ENCODE assay signal across 17 cellular contexts in genomic region chr7:91064052-91064451, GRCh38.
A peak's percentile ranks its signal among the peaks of the same experiment; 100 is the strongest.
DNase-seq lines count a peak whose midpoint lies in the region; ATAC-seq and TF ChIP-seq lines count a peak whose summit lies in the region.
"Had no signal": no experiment of that assay in that cellular context is flagged by ENCODE, and none has a peak within 500 bp of the region (broad histone marks: within the 10 kb centered on the region; RNA-seq: fewer than 3 reads in every experiment).

No MANE protein-coding gene starts in this region.

- no peak for TF ChIP-seq POLR2A in IMR-90 (IDR thresholded peaks at IDR 0.05; ENCODE audit: low read depth, low read length)

- H3K36me3 ChIP-seq in IMR-90 (ENCODE audit: control insufficient read depth, insufficient read depth, low read length), result no peaks in the 10 kb centered on the region
- H3K36me3 ChIP-seq in lower lobe of right lung, result no peaks in the 10 kb centered on the region
- no peaks in the 10 kb centered on the region for H3K36me3 ChIP-seq in smooth muscle cell (ENCODE audit: low read depth)
- H3K36me3 ChIP-seq: BLaER1 had no signal

- dilution Hi-C loops in IMR-90 (cut with HindIII; ENCODE audit: low sequenced_read_pairs, unreplicated experiment), result no loop called here

- H4K5ac ChIP-seq in IMR-90 (ENCODE audit: low read depth, low read length), result no peak overlapping the region

- in situ Hi-C loops in IMR-90 (cut with MboI; ENCODE audit: low sequenced_read_pairs), result no loop called here

- H2BK15ac ChIP-seq in IMR-90 (ENCODE audit: low read depth, low read length), result no peak overlapping the region

- TF ChIP-seq CTCF in IMR-90 (conservative IDR thresholded peaks at IDR 0.05; ENCODE audit: low read depth, low read length) (no peak), lower lobe of right lung (IDR thresholded peaks at IDR 0.05) (no peak), smooth muscle cell (IDR thresholded peaks at IDR 0.05; ENCODE audit: borderline replicate concordance, insufficient read depth, poor library complexity, severe bottlenecking) (no peak)

- POLR2A ChIA-PET in IMR-90 (lab: Charles Lee; ENCODE audit: unreplicated experiment), result no interaction called here

- no peaks in the 10 kb centered on the region for H3F3A ChIP-seq in smooth muscle cell (ENCODE audit: low read depth)

- no peak overlapping the region for H3K4me2 ChIP-seq in IMR-90 (ENCODE audit: low read depth, low read length)
- H3K4me2 ChIP-seq in smooth muscle cell, result peak overlapping the region; percentile 37
- H3K4me2 ChIP-seq: BLaER1, GM23338 had no signal

- H2AK5ac ChIP-seq in IMR-90 (ENCODE audit: low read depth, low read length), result no peak overlapping the region

- DNase-seq in IMR-90 (no peak), lower lobe of right lung (no peak), smooth muscle cell (lab: John Stamatoyannopoulos, UW; ENCODE audit: unreplicated experiment) (no peak), HCEC 1CT (no peak), NCI-H748 (lab: John Stamatoyannopoulos, UW; ENCODE audit: unreplicated experiment) (no peak)
- DNase-seq: 8988T; CD4-positive, alpha-beta memory T cell; DMS153; DMS79; GDM1; HFFc6 had no signal

- BruUV-seq in IMR-90 (replicated peaks; lab: Mats Ljungman, UMichigan), result no TSS peak

- intact Hi-C loops in IMR-90 (cut with micrococcal nuclease), result no loop called here
- intact Hi-C loops in lower lobe of right lung (cut with DNase I), result no loop called here

- no peak overlapping the region; the same call in 1 of the 2 replicates for H2BK20ac ChIP-seq in IMR-90 (ENCODE audit: low read depth, low read length)

- no peaks in the 10 kb centered on the region for H4K20me1 ChIP-seq in IMR-90 (ENCODE audit: insufficient read depth, low read length)
- no peaks in the 10 kb centered on the region for H4K20me1 ChIP-seq in smooth muscle cell (ENCODE audit: low read depth)
- H4K20me1 ChIP-seq: BLaER1 had no signal

- peak overlapping the region; percentile 13; the same call in 1 of the 2 replicates for H2BK120ac ChIP-seq in IMR-90 (ENCODE audit: low read depth, low read length)

- H3K27ac ChIP-seq in IMR-90 (ENCODE audit: insufficient read depth, low read length), result no peak overlapping the region
- no peak overlapping the region for H3K27ac ChIP-seq in lower lobe of right lung
- H3K27ac ChIP-seq in smooth muscle cell (ENCODE audit: low read depth), result peak overlapping the region; percentile 42
- H3K27ac ChIP-seq: BLaER1 had no signal

- no peak overlapping the region for H2AFZ ChIP-seq in IMR-90 (replicated peaks; ENCODE audit: low read length, poor library complexity)
- no peak overlapping the region for H2AFZ ChIP-seq in smooth muscle cell (ENCODE audit: low read depth)
- H2AFZ ChIP-seq: GM23338 had no signal

- no peaks in the 10 kb centered on the region for H3K79me2 ChIP-seq in smooth muscle cell (ENCODE audit: low read depth)

- no peak overlapping the region for H4K91ac ChIP-seq in IMR-90 (ENCODE audit: insufficient read depth, low read depth, low read length)

- TF ChIP-seq RAD21 in IMR-90 (IDR thresholded peaks at IDR 0.05; ENCODE audit: low read length), result no peak

- peaks cover 3% of the 10 kb centered on the region for H3K9me1 ChIP-seq in IMR-90 (ENCODE audit: insufficient read depth, low read length)

- H3K9ac ChIP-seq in IMR-90 (ENCODE audit: low read depth, low read length) (no peak overlapping the region), smooth muscle cell (ENCODE audit: low read depth) (no peak overlapping the region)
- H3K9ac ChIP-seq: BLaER1 had no signal

- H3K14ac ChIP-seq in IMR-90 (replicated peaks; ENCODE audit: low read depth, low read length), result no peak overlapping the region

- no peak overlapping the region for H2AK9ac ChIP-seq in IMR-90 (replicated peaks; ENCODE audit: low read depth, low read length, poor library complexity)

- no peak overlapping the region for H3K23ac ChIP-seq in IMR-90 (ENCODE audit: low read depth, low read length)

- H3K4ac ChIP-seq in IMR-90 (ENCODE audit: low read depth, low read length), result no peak overlapping the region

- no peak overlapping the region for H3K56ac ChIP-seq in IMR-90 (ENCODE audit: extremely low read depth, insufficient read depth, low read length)

- H4K8ac ChIP-seq in IMR-90 (ENCODE audit: low read depth in 2 of 2, low read length in 2 of 2), result no peak overlapping the region

- H3K27me3 ChIP-seq in IMR-90 (ENCODE audit: control insufficient read depth, insufficient read depth, low read length) (no peaks in the 10 kb centered on the region), lower lobe of right lung (ENCODE audit: low read depth) (no peaks in the 10 kb centered on the region), smooth muscle cell (ENCODE audit: low read depth) (no peaks in the 10 kb centered on the region)
- H3K27me3 ChIP-seq: BLaER1 had no signal

- H3K4me3 ChIP-seq in IMR-90 (ENCODE audit: insufficient read depth, low read depth, low read length) (no peak overlapping the region), lower lobe of right lung (no peak overlapping the region), smooth muscle cell (no peak overlapping the region)
- H3K4me3 ChIP-seq: BLaER1, GM23338 had no signal

- H2BK5ac ChIP-seq in IMR-90 (ENCODE audit: low read depth, low read length, poor library complexity, severe bottlenecking), result no peak overlapping the region

- ATAC-seq in IMR-90 (ENCODE audit: low read depth), result no peak
- peak; percentile 34 to 75 for ATAC-seq in lower lobe of right lung
- ATAC-seq in HG03565 (IDR thresholded peaks at IDR 0.05; ENCODE audit: unreplicated experiment), result no peak
- ATAC-seq in HG02970 (IDR thresholded peaks at IDR 0.05; ENCODE audit: low FRiP score, unreplicated experiment), result no peak
- ATAC-seq: GM23338, HCT116, HepG2 had no signal

- H3K18ac ChIP-seq in IMR-90 (ENCODE audit: low read depth, low read length), result no peak overlapping the region

- no peaks in the 10 kb centered on the region for H3K9me3 ChIP-seq in IMR-90 (ENCODE audit: control insufficient read depth, insufficient read depth, low read length)
- no peaks in the 10 kb centered on the region for H3K9me3 ChIP-seq in lower lobe of right lung
- no peaks in the 10 kb centered on the region for H3K9me3 ChIP-seq in smooth muscle cell (replicated peaks; ENCODE audit: low read depth)
- H3K9me3 ChIP-seq: BLaER1 had no signal

- CTCF ChIA-PET in IMR-90 (lab: Yijun Ruan, JAX), result no interaction called here

- peaks cover 6% of the 10 kb centered on the region; the same call in 1 of the 2 replicates for H3K4me1 ChIP-seq in IMR-90 (ENCODE audit: control insufficient read depth, insufficient read depth, low read length)
- no peaks in the 10 kb centered on the region for H3K4me1 ChIP-seq in lower lobe of right lung
- no peaks in the 10 kb centered on the region for H3K4me1 ChIP-seq in smooth muscle cell (ENCODE audit: low read depth)

- no CpG with 5 or more reads among the region's 2 CpGs for WGBS in IMR-90 (ENCODE audit: extremely low coverage in 2 of 2, insufficient read length in 1 of 2), 2 experiments
- 65% methylated on average over 2 of the region's 2 CpGs for WGBS in smooth muscle cell (ENCODE audit: low lambda C conversion rate)

- H3K79me1 ChIP-seq in IMR-90 (ENCODE audit: low read depth in 1 of 2, low read length in 2 of 2), result no peaks in the 10 kb centered on the region

TF ChIP-seq in IMR-90, 13 proteins besides CTCF, POLR2A, EP300 and RAD21:
- TF ChIP-seq MAZ (IDR thresholded peaks at IDR 0.05; ENCODE audit: borderline replicate concordance, low read depth, low read length) (no peak), NFE2L2 (IDR thresholded peaks at IDR 0.05; ENCODE audit: low read depth, low read length) (no peak), FOS (IDR thresholded peaks at IDR 0.05; ENCODE audit: low read depth, low read length) (no peak), ELK1 (IDR thresholded peaks at IDR 0.05; ENCODE audit: borderline replicate concordance, low read depth, low read length) (no peak), RCOR1 (IDR thresholded peaks at IDR 0.05; ENCODE audit: insufficient replicate concordance, low read length) (no peak), CHD1 (IDR thresholded peaks at IDR 0.05; ENCODE audit: low read depth, low read length) (no peak), MXI1 (IDR thresholded peaks at IDR 0.05; ENCODE audit: borderline replicate concordance, low read depth, low read length) (no peak), SMC3 (IDR thresholded peaks at IDR 0.05; ENCODE audit: low read depth, low read length) (no peak), MAFK (IDR thresholded peaks at IDR 0.05; ENCODE audit: low read depth, low read length) (no peak), RFX5 (IDR thresholded peaks at IDR 0.05; ENCODE audit: low read depth, low read length) (no peak), BHLHE40 (IDR thresholded peaks at IDR 0.05; ENCODE audit: low read depth, low read length) (no peak), USF2 (IDR thresholded peaks at IDR 0.05; ENCODE audit: low read depth, low read length) (no peak), CEBPB (IDR thresholded peaks at IDR 0.05; ENCODE audit: low read depth, low read length) (no peak)

Comparison
In these comparisons a context has a peak if more than half of its experiments do, and no peak if none do; other contexts are left out.
1. ATAC-seq: peak in lower lobe of right lung (2 of 2); none in IMR-90 (single experiment), HG03565 (single experiment) and HG02970 (single experiment).